In genomic region chr2:86484385-86484784, GRCh38 we compare ENCODE assay signal across 10 cellular contexts.
"Had no signal": no experiment of that assay in that cellular context is flagged by ENCODE, and none has a peak within 500 bp of the region (broad histone marks: within the 10 kb centered on the region; RNA-seq: fewer than 3 reads in every experiment).

No MANE protein-coding gene starts in this region.

- DNase-seq: activated CD4-positive, alpha-beta T cell treated with anti-CD3 and anti-CD28 coated beads for 1 hour; activated effector memory CD4-positive, alpha-beta T cell treated with Interleukin-2 at 50 U/mL for 16 hours; central memory CD4-positive, alpha-beta T cell; cortex of kidney; effector memory CD4-positive, alpha-beta T cell; gastrocnemius medialis; islet precursor cell; left lung; SJCRH30; SW 1271 had no signal

- H3K27ac ChIP-seq: left lung, SJCRH30 had no signal

- ATAC-seq: gastrocnemius medialis, left lung had no signal
